1 cellular context compared by ENCODE assay signal in the genomic region with DNA sequence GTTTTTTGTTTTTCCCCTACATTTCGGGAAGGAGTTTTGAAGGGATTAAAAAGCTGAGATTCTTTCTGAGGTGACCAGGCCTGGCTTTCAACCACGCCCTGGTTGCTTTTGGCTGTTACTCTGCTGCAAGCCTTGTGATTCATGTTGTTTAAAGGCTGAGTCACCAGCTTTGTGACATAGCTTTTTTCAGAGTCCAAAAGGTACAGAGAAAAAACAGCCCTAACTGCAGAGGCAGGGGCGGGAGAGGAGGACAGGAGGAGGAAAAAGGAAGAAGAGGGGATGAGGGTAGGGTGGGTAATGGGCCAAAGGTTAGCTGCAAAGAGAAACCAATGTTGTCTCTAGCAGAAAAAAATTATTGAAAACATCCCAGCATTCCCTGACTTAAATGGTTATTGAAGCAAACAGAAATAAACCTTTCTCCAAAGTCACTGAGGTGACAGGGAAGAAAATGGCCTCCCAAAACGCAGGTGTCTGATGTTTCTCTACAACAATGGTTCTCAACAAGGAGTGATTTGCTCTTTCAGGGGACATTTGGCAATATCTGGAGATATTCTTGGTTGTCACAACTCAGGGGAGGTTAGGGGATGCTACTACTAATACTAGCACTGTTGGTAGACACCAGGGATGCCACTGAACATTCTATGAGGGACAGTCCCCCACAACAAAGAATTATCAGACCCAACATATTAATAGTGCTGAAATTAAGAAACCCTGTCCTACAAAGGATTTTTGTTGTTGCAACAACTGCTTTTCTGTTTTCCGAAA.
TF ChIP-seq lines count a peak whose summit lies in the region.

No MANE protein-coding gene starts in this region.

TF ChIP-seq in K562, 482 proteins besides CTCF, POLR2A, EP300 and RAD21 (continued from another document and continues in another):
- TF ChIP-seq ZBTB7A (IDR thresholded peaks at IDR 0.05; ENCODE audit: borderline replicate concordance, control insufficient read depth, low read depth, low read length) (no peak), HDGF (IDR thresholded peaks at IDR 0.05) (no peak), KDM4B (IDR thresholded peaks at IDR 0.05; ENCODE audit: borderline replicate concordance in 2 of 2, low read depth in 1 of 2) (no peak), TEAD4 (IDR thresholded peaks at IDR 0.05; ENCODE audit: low read length) (peak; percentile 17; the same call in 1 of the 2 replicates), TEAD4 (CRISPR knock-in tag; IDR thresholded peaks at IDR 0.05; ENCODE audit: borderline replicate concordance) (no peak), ZNF655 (CRISPR knock-in tag; IDR thresholded peaks at IDR 0.05) (no peak), HNRNPLL (IDR thresholded peaks at IDR 0.05; ENCODE audit: low read depth, low read length, poor library complexity, severe bottlenecking) (no peak), CBX2 (IDR thresholded peaks at IDR 0.05; ENCODE audit: insufficient read depth, low read length, poor library complexity, severe bottlenecking) (no peak), MCM7 (IDR thresholded peaks at IDR 0.05) (no peak), ZC3H4 (CRISPR knock-in tag; IDR thresholded peaks at IDR 0.05; ENCODE audit: borderline replicate concordance) (peak; percentile 52; the same call in 1 of the 2 replicates), ZFP91 (CRISPR knock-in tag; IDR thresholded peaks at IDR 0.05) (no peak), ZEB2 (IDR thresholded peaks at IDR 0.05) (no peak; the same call in 1 of the 2 replicates), SREBF1 (IDR thresholded peaks at IDR 0.05; ENCODE audit: borderline replicate concordance, low read depth, low read length) (no peak), RHOXF2B (CRISPR knock-in tag; conservative IDR thresholded peaks at IDR 0.05) (no peak), FOSL1 (tag; conservative IDR thresholded peaks at IDR 0.05) (peak; percentile 29), RCOR1 (IDR thresholded peaks at IDR 0.05; ENCODE audit: borderline replicate concordance in 1 of 2, low read depth in 2 of 2, low read length in 2 of 2) (peak in 1 of 2 experiments; percentile 94; a peak in 3 of 4 replicates), MEIS2 (IDR thresholded peaks at IDR 0.05; ENCODE audit: partially characterized antibody) (peak; percentile 76), SMARCE1 (IDR thresholded peaks at IDR 0.05) (peak; percentile 78), ELF4 (CRISPR knock-in tag; IDR thresholded peaks at IDR 0.05) (no peak), CBFB (CRISPR knock-in tag; IDR thresholded peaks at IDR 0.05) (no peak), KLF1 (tag; IDR thresholded peaks at IDR 0.05) (no peak), ZNF445 (CRISPR knock-in tag; IDR thresholded peaks at IDR 0.05; ENCODE audit: low read depth) (no peak), ZNF146 (CRISPR knock-in tag; IDR thresholded peaks at IDR 0.05; ENCODE audit: unreplicated experiment) (no peak), SMARCA4 (IDR thresholded peaks at IDR 0.05) (peak; percentile 91), DPF2 (IDR thresholded peaks at IDR 0.05) (peak; percentile 88), MCM3 (IDR thresholded peaks at IDR 0.05) (no peak), HIVEP1 (CRISPR knock-in tag; IDR thresholded peaks at IDR 0.05) (no peak), TEAD2 (tag; IDR thresholded peaks at IDR 0.05) (0 out of 2 replicates have a peak, but pooled peaks have one; percentile 63), BHLHE40 (IDR thresholded peaks at IDR 0.05; ENCODE audit: low read length) (0 out of 2 replicates have a peak, but pooled peaks have one; percentile 39), ADNP (tag; IDR thresholded peaks at IDR 0.05) (no peak), PHB (CRISPR knock-in tag; IDR thresholded peaks at IDR 0.05) (no peak), HDAC1 (IDR thresholded peaks at IDR 0.05) (peak in 1 of 2 experiments; percentile 77; a peak in 2 of 4 replicates), HNRNPL (IDR thresholded peaks at IDR 0.05; ENCODE audit: low read depth, low read length) (no peak), ZNF785 (CRISPR knock-in tag; IDR thresholded peaks at IDR 0.05) (no peak), FOXJ2 (tag; IDR thresholded peaks at IDR 0.05) (peak; percentile 59; the same call in 1 of the 2 replicates), ZNF165 (CRISPR knock-in tag; IDR thresholded peaks at IDR 0.05; ENCODE audit: borderline replicate concordance) (no peak; the same call in 1 of the 2 replicates), PKNOX1 (IDR thresholded peaks at IDR 0.05) (peak; percentile 62), PRPF4 (IDR thresholded peaks at IDR 0.05; ENCODE audit: insufficient read depth, low read depth, low read length, poor library complexity, severe bottlenecking) (no peak), TAL1 (IDR thresholded peaks at IDR 0.05) (no peak), CBX3 (IDR thresholded peaks at IDR 0.05; ENCODE audit: borderline replicate concordance in 1 of 2, low read length in 2 of 2) (no peak), EHMT2 (IDR thresholded peaks at IDR 0.05) (no peak)
- TF ChIP-seq, protein P1, sequence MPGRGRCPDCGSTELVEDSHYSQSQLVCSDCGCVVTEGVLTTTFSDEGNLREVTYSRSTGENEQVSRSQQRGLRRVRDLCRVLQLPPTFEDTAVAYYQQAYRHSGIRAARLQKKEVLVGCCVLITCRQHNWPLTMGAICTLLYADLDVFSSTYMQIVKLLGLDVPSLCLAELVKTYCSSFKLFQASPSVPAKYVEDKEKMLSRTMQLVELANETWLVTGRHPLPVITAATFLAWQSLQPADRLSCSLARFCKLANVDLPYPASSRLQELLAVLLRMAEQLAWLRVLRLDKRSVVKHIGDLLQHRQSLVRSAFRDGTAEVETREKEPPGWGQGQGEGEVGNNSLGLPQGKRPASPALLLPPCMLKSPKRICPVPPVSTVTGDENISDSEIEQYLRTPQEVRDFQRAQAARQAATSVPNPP (IDR thresholded peaks at IDR 0.05; ENCODE audit: borderline replicate concordance, insufficient read depth, insufficient read length) = no peak
- TF ChIP-seq, protein P2, sequence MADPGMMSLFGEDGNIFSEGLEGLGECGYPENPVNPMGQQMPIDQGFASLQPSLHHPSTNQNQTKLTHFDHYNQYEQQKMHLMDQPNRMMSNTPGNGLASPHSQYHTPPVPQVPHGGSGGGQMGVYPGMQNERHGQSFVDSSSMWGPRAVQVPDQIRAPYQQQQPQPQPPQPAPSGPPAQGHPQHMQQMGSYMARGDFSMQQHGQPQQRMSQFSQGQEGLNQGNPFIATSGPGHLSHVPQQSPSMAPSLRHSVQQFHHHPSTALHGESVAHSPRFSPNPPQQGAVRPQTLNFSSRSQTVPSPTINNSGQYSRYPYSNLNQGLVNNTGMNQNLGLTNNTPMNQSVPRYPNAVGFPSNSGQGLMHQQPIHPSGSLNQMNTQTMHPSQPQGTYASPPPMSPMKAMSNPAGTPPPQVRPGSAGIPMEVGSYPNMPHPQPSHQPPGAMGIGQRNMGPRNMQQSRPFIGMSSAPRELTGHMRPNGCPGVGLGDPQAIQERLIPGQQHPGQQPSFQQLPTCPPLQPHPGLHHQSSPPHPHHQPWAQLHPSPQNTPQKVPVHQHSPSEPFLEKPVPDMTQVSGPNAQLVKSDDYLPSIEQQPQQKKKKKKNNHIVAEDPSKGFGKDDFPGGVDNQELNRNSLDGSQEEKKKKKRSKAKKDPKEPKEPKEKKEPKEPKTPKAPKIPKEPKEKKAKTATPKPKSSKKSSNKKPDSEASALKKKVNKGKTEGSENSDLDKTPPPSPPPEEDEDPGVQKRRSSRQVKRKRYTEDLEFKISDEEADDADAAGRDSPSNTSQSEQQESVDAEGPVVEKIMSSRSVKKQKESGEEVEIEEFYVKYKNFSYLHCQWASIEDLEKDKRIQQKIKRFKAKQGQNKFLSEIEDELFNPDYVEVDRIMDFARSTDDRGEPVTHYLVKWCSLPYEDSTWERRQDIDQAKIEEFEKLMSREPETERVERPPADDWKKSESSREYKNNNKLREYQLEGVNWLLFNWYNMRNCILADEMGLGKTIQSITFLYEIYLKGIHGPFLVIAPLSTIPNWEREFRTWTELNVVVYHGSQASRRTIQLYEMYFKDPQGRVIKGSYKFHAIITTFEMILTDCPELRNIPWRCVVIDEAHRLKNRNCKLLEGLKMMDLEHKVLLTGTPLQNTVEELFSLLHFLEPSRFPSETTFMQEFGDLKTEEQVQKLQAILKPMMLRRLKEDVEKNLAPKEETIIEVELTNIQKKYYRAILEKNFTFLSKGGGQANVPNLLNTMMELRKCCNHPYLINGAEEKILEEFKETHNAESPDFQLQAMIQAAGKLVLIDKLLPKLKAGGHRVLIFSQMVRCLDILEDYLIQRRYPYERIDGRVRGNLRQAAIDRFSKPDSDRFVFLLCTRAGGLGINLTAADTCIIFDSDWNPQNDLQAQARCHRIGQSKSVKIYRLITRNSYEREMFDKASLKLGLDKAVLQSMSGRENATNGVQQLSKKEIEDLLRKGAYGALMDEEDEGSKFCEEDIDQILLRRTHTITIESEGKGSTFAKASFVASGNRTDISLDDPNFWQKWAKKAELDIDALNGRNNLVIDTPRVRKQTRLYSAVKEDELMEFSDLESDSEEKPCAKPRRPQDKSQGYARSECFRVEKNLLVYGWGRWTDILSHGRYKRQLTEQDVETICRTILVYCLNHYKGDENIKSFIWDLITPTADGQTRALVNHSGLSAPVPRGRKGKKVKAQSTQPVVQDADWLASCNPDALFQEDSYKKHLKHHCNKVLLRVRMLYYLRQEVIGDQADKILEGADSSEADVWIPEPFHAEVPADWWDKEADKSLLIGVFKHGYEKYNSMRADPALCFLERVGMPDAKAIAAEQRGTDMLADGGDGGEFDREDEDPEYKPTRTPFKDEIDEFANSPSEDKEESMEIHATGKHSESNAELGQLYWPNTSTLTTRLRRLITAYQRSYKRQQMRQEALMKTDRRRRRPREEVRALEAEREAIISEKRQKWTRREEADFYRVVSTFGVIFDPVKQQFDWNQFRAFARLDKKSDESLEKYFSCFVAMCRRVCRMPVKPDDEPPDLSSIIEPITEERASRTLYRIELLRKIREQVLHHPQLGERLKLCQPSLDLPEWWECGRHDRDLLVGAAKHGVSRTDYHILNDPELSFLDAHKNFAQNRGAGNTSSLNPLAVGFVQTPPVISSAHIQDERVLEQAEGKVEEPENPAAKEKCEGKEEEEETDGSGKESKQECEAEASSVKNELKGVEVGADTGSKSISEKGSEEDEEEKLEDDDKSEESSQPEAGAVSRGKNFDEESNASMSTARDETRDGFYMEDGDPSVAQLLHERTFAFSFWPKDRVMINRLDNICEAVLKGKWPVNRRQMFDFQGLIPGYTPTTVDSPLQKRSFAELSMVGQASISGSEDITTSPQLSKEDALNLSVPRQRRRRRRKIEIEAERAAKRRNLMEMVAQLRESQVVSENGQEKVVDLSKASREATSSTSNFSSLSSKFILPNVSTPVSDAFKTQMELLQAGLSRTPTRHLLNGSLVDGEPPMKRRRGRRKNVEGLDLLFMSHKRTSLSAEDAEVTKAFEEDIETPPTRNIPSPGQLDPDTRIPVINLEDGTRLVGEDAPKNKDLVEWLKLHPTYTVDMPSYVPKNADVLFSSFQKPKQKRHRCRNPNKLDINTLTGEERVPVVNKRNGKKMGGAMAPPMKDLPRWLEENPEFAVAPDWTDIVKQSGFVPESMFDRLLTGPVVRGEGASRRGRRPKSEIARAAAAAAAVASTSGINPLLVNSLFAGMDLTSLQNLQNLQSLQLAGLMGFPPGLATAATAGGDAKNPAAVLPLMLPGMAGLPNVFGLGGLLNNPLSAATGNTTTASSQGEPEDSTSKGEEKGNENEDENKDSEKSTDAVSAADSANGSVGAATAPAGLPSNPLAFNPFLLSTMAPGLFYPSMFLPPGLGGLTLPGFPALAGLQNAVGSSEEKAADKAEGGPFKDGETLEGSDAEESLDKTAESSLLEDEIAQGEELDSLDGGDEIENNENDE (IDR thresholded peaks at IDR 0.05; ENCODE audit: low read depth, low read length) = no peak
- TF ChIP-seq, protein P3, sequence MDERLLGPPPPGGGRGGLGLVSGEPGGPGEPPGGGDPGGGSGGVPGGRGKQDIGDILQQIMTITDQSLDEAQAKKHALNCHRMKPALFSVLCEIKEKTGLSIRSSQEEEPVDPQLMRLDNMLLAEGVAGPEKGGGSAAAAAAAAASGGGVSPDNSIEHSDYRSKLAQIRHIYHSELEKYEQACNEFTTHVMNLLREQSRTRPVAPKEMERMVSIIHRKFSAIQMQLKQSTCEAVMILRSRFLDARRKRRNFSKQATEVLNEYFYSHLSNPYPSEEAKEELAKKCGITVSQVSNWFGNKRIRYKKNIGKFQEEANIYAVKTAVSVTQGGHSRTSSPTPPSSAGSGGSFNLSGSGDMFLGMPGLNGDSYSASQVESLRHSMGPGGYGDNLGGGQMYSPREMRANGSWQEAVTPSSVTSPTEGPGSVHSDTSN (CRISPR knock-in tag; IDR thresholded peaks at IDR 0.05; ENCODE audit: low read depth) = no peak
- TF ChIP-seq, protein P3 (tag; conservative IDR thresholded peaks at IDR 0.05; ENCODE audit: low read depth) = peak; percentile 64; the same call in 1 of the 2 replicates
